ENCODE assay signal across 8 cellular contexts in the genomic region with DNA sequence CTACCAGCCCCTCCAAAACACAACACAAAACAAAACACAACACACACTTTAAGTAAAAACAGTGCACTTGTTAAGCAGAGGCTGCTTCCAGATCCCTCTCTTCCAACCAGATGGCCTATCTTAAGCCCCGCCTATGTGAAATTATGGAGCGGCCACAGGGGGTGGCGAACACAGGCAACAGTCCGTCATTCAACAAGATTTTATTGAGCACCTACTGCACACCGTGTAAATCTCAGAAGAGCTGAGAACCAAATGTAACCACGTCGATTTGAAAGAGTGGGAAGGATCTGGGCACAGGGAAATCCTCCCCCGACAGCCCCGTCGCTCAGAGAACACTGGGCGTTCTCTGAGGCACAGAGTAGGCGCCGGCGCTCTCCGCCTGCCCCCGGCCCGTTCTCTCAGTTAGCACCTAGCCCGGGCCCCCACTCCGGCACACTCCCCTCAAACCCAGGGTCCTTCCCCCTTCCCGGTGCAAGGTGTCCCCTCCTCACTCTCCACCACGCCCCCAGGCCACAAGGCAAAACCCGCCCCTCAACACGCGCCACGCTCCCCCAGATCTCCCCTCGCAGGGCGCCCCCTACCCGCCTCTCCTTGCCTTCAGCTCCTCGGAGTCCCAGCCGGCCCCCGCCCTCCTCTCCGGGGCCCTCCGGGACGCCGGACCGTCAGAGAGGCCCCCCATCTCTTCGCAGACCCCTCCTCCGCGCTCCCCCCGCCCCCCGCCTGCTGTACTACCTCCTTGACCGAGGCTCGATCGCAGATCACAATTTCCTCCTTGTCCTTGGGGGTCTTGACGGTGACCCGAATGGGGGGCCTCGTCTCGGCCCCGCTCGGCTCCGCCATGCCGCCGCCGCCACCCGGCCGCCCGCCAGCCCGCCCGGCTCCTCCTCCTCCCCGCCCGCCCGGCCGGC. TPM values are rescaled to one million over a fixed set of nuclear protein-coding genes. Genes with fewer than 3 reads are reported as not detected.
DNase-seq lines count a peak whose midpoint lies in the region; ATAC-seq, FAIRE-seq and TF ChIP-seq lines count a peak whose summit lies in the region.

No MANE protein-coding gene starts in this region.

- H3K36me3 ChIP-seq in endothelial cell of umbilical vein (ENCODE audit: control insufficient read depth in 2 of 2, extremely low read depth in 1 of 2, insufficient read depth in 2 of 2, low read length in 2 of 2): peaks cover 0 to 6% of the 10 kb centered on the region in 2 experiments
- peaks cover 13 to 20% of the 10 kb centered on the region in 2 donors for H3K36me3 ChIP-seq in mucosa of rectum (ENCODE audit: control insufficient read depth in 2 of 2, insufficient read depth in 2 of 2, low read length in 2 of 2)

- no TSS peak for BruUV-seq in endothelial cell of umbilical vein (replicated peaks; lab: Mats Ljungman, UMichigan)

- H3K9me3 ChIP-seq in endothelial cell of umbilical vein (replicated peaks; ENCODE audit: control insufficient read depth, insufficient read depth, low read length) (no peaks in the 10 kb centered on the region), mucosa of rectum (ENCODE audit: control insufficient read depth in 2 of 2, low read length in 2 of 2) (no peaks in the 10 kb centered on the region)

- TF ChIP-seq POLR2A in endothelial cell of umbilical vein (IDR thresholded peaks at IDR 0.05; ENCODE audit: low read depth, low read length): no peak

- H3K4me3 ChIP-seq in endothelial cell of umbilical vein (replicated peaks in 1 of 3; ENCODE audit: insufficient read depth in 1 of 3, low read depth in 1 of 3, low read length in 3 of 3) (peak overlapping the region; percentile 74 to 90 (median 78)), mucosa of rectum (ENCODE audit: low read length in 2 of 2) (peak overlapping the region; percentile 77 to 80)

- dilution Hi-C loops in endothelial cell of umbilical vein (cut with MboI; ENCODE audit: extremely low pct_ligation_motif_present, low sequenced_read_pairs): no loop called here

- H2AFZ ChIP-seq in endothelial cell of umbilical vein (ENCODE audit: low read depth, low read length): peak overlapping the region; percentile 83

- intact Hi-C loops in endothelial cell of umbilical vein (cut with micrococcal nuclease): loop anchor here (1.0 kb wide), 1 partner anchor 113 kb away; no protein-coding TSS in a partner anchor

- H3K27ac ChIP-seq in endothelial cell of umbilical vein (ENCODE audit: insufficient read depth, low read depth, low read length) (peak overlapping the region; percentile 7), mucosa of rectum (ENCODE audit: low read depth in 2 of 2, low read length in 2 of 2) (peak overlapping the region in 1 of 2 donors; percentile 61)

- POLR2A ChIA-PET in endothelial cell of umbilical vein (lab: Charles Lee): no interaction called here

- H3K9me1 ChIP-seq in endothelial cell of umbilical vein (replicated peaks; ENCODE audit: control insufficient read depth, extremely low read depth, insufficient read depth, low read length): no peaks in the 10 kb centered on the region

- CTCF ChIA-PET in endothelial cell of umbilical vein (lab: Charles Lee): interaction anchor here (0.8 to 1.8 kb wide), 13 partner anchors 8 to 141 kb away, joined by 3 to 9 read pairs (median 4); a partner anchor contains a TSS

- no peaks in the 10 kb centered on the region for H4K20me1 ChIP-seq in endothelial cell of umbilical vein (replicated peaks; ENCODE audit: control insufficient read depth, extremely low read depth, insufficient read depth, low read length)

- peak overlapping the region; percentile 77 for H3K4me2 ChIP-seq in endothelial cell of umbilical vein (ENCODE audit: insufficient read depth, low read length)

- H3K4me1 ChIP-seq in endothelial cell of umbilical vein (ENCODE audit: control insufficient read depth, extremely low read depth, insufficient read depth, low read length): peaks cover 23% of the 10 kb centered on the region
- peaks cover 8 to 9% of the 10 kb centered on the region in 2 donors for H3K4me1 ChIP-seq in mucosa of rectum (ENCODE audit: control insufficient read depth in 2 of 2, insufficient read depth in 2 of 2, low read length in 2 of 2)

- TF ChIP-seq CTCF in endothelial cell of umbilical vein (IDR thresholded peaks at IDR 0.05; ENCODE audit: extremely low read depth in 1 of 2, insufficient read depth in 1 of 2, low read depth in 1 of 2, low read length in 2 of 2): peak; percentile 19 to 63

- H3K9ac ChIP-seq in endothelial cell of umbilical vein (replicated peaks; ENCODE audit: extremely low read depth, insufficient read depth, low read length) (peak overlapping the region; percentile 56), mucosa of rectum (ENCODE audit: low read depth in 1 of 2, low read length in 2 of 2) (peak overlapping the region; percentile 9 to 66)

- ATAC-seq in HG03139 (IDR thresholded peaks at IDR 0.05; ENCODE audit: unreplicated experiment) (peak; percentile 4), HG03108 (IDR thresholded peaks at IDR 0.05; ENCODE audit: unreplicated experiment) (no peak)

- peak; percentile 77 for FAIRE-seq in endothelial cell of umbilical vein (lab: Jason Lieb, UNC)

- H3K79me2 ChIP-seq in endothelial cell of umbilical vein (ENCODE audit: control insufficient read depth, insufficient read depth, low read length): peaks cover 19% of the 10 kb centered on the region

- H3K27me3 ChIP-seq in endothelial cell of umbilical vein (ENCODE audit: control insufficient read depth in 2 of 2, insufficient read depth in 2 of 2, low read length in 2 of 2) (no peaks in the 10 kb centered on the region), mucosa of rectum (ENCODE audit: control insufficient read depth in 2 of 2, insufficient read depth in 2 of 2, low read length in 2 of 2) (no peaks in the 10 kb centered on the region)

- peak; percentile 63 for DNase-seq in Caki2 (ENCODE audit: low read depth)
- peak; percentile 18 for DNase-seq in NOMO-1 treated with dmso at 0.1 percent for 144 hours (lab: John Stamatoyannopoulos, UW; ENCODE audit: unreplicated experiment)
- DNase-seq in activated CD8-positive, alpha-beta memory T cell treated with anti-CD3 and anti-CD28 coated beads, Interleukin-2, amount 50 U/mL, for 4 hours: peak; percentile 76
- peak; percentile 76 for DNase-seq in endothelial cell of umbilical vein (ENCODE audit: low read depth, low spot score)
- DNase-seq in stimulated activated CD8-positive, alpha-beta memory T cell treated with anti-CD3 and anti-CD28 coated beads, Interleukin-4, amount 100 ng/mL, for 4 hours (ENCODE audit: low read depth in 2 of 2, low spot score in 1 of 2): peak; percentile 35 to 55

- in situ Hi-C loops in Caki2 (cut with HindIII; ENCODE audit: low pct_unique_long_range_greater_than_20kb, low sequenced_read_pairs): no loop called here

RNA-seq across cellular contexts. Expression of a gene that starts 0.5 kb away (rescaled TPM):
- 12.4 and 36.6 TPM in 2 replicates for total RNA-seq in Caki2 (2014; rRNA removed; shearing (Covaris generic); ENCODE audit: low replicate concordance)
- total RNA-seq in endothelial cell of umbilical vein: 48.1 and 50.8 TPM in 2 replicates
- 50.5 and 53.6 TPM in 2 replicates for polyA plus RNA-seq in endothelial cell of umbilical vein
- polyA plus RNA-seq in endothelial cell of umbilical vein (2011; cell fraction: cytosol; rRNA removed): 35.4 and 37.2 TPM in 2 replicates
- 69.3 and 71.6 TPM in 2 replicates for polyA plus RNA-seq in endothelial cell of umbilical vein (2011; cell fraction: nucleus; rRNA removed)
- 33.9 and 41.1 TPM in 2 replicates for polyA plus RNA-seq in endothelial cell of umbilical vein (2012)
- 56.5 and 63.4 TPM in 2 replicates for polyA minus RNA-seq in endothelial cell of umbilical vein
- polyA minus RNA-seq in endothelial cell of umbilical vein (2011; cell fraction: cytosol; rRNA and poly(A)+ RNA removed): 33.5 TPM
- 22.3 and 29.8 TPM in 2 replicates for polyA minus RNA-seq in endothelial cell of umbilical vein (2011; cell fraction: nucleus; rRNA and poly(A)+ RNA removed)

RNA-seq across cellular contexts. Expression of a gene that starts 1.5 kb away (rescaled TPM):
- total RNA-seq in Caki2 (2014; rRNA removed; shearing (Covaris generic); ENCODE audit: low replicate concordance): 14.3 and 28.3 TPM in 2 replicates
- total RNA-seq in endothelial cell of umbilical vein: 77.7 and 80.3 TPM in 2 replicates
- 136 and 145 TPM in 2 replicates for polyA plus RNA-seq in endothelial cell of umbilical vein
- 127 and 134 TPM in 2 replicates for polyA plus RNA-seq in endothelial cell of umbilical vein (2011; cell fraction: cytosol; rRNA removed)
- 26.3 and 33.6 TPM in 2 replicates for polyA plus RNA-seq in endothelial cell of umbilical vein (2011; cell fraction: nucleus; rRNA removed)
- polyA plus RNA-seq in endothelial cell of umbilical vein (2012): 80.8 and 89.4 TPM in 2 replicates
- 34.9 and 36.8 TPM in 2 replicates for polyA minus RNA-seq in endothelial cell of umbilical vein
- 31.1 TPM for polyA minus RNA-seq in endothelial cell of umbilical vein (2011; cell fraction: cytosol; rRNA and poly(A)+ RNA removed)
- polyA minus RNA-seq in endothelial cell of umbilical vein (2011; cell fraction: nucleus; rRNA and poly(A)+ RNA removed): 5.2 and 7.0 TPM in 2 replicates

RNA-seq across cellular contexts. Expression of a gene that starts 7.8 kb away (rescaled TPM):
- total RNA-seq in Caki2 (2014; rRNA removed; shearing (Covaris generic); ENCODE audit: low replicate concordance): not detected in 2 replicates
- not detected in 2 replicates for total RNA-seq in endothelial cell of umbilical vein
- polyA plus RNA-seq in endothelial cell of umbilical vein: not detected in 2 replicates
- polyA plus RNA-seq in endothelial cell of umbilical vein (2011; cell fraction: cytosol; rRNA removed): not detected in 2 replicates
- polyA plus RNA-seq in endothelial cell of umbilical vein (2011; cell fraction: nucleus; rRNA removed): not detected in 2 replicates
- not detected in 2 replicates for polyA plus RNA-seq in endothelial cell of umbilical vein (2012)
- polyA minus RNA-seq in endothelial cell of umbilical vein: 0.53 TPM in 1 of 2 replicates, not detected in the other
- not detected for polyA minus RNA-seq in endothelial cell of umbilical vein (2011; cell fraction: cytosol; rRNA and poly(A)+ RNA removed)
- not detected in 2 replicates for polyA minus RNA-seq in endothelial cell of umbilical vein (2011; cell fraction: nucleus; rRNA and poly(A)+ RNA removed)

RNA-seq across cellular contexts. Expression of a gene that starts 29.1 kb away (rescaled TPM):
- total RNA-seq in Caki2 (2014; rRNA removed; shearing (Covaris generic); ENCODE audit: low replicate concordance): 0.64 and 2.0 TPM in 2 replicates
- total RNA-seq in endothelial cell of umbilical vein: 23.6 and 26.6 TPM in 2 replicates
- polyA plus RNA-seq in endothelial cell of umbilical vein: 20.2 and 22.0 TPM in 2 replicates
- polyA plus RNA-seq in endothelial cell of umbilical vein (2011; cell fraction: cytosol; rRNA removed): 14.0 and 16.6 TPM in 2 replicates
- polyA plus RNA-seq in endothelial cell of umbilical vein (2011; cell fraction: nucleus; rRNA removed): 17.9 and 22.9 TPM in 2 replicates
- polyA plus RNA-seq in endothelial cell of umbilical vein (2012): 14.7 and 16.6 TPM in 2 replicates
- 26.8 and 30.9 TPM in 2 replicates for polyA minus RNA-seq in endothelial cell of umbilical vein
- 3.7 TPM for polyA minus RNA-seq in endothelial cell of umbilical vein (2011; cell fraction: cytosol; rRNA and poly(A)+ RNA removed)
- 10.9 and 12.6 TPM in 2 replicates for polyA minus RNA-seq in endothelial cell of umbilical vein (2011; cell fraction: nucleus; rRNA and poly(A)+ RNA removed)

RNA-seq across cellular contexts. Expression of a gene that starts 32.4 kb away (rescaled TPM):
- total RNA-seq in Caki2 (2014; rRNA removed; shearing (Covaris generic); ENCODE audit: low replicate concordance): 305 and 404 TPM in 2 replicates
- total RNA-seq in endothelial cell of umbilical vein: 339 and 362 TPM in 2 replicates
- polyA plus RNA-seq in endothelial cell of umbilical vein: 1,337 and 1,787 TPM in 2 replicates
- 1,307 and 1,533 TPM in 2 replicates for polyA plus RNA-seq in endothelial cell of umbilical vein (2011; cell fraction: cytosol; rRNA removed)
- polyA plus RNA-seq in endothelial cell of umbilical vein (2011; cell fraction: nucleus; rRNA removed): 531 and 557 TPM in 2 replicates
- polyA plus RNA-seq in endothelial cell of umbilical vein (2012): 362 and 401 TPM in 2 replicates
- polyA minus RNA-seq in endothelial cell of umbilical vein: 780 and 932 TPM in 2 replicates
- 99.6 TPM for polyA minus RNA-seq in endothelial cell of umbilical vein (2011; cell fraction: cytosol; rRNA and poly(A)+ RNA removed)
- polyA minus RNA-seq in endothelial cell of umbilical vein (2011; cell fraction: nucleus; rRNA and poly(A)+ RNA removed): 84.7 and 121 TPM in 2 replicates

Comparison
In these comparisons a context has a peak if more than half of its experiments do, and no peak if none do; other contexts are left out.
1. DNase-seq: peak in every context shown above with its lines; median percentile 76 in activated CD8-positive, alpha-beta memory T cell treated with anti-CD3 and anti-CD28 coated beads, Interleukin-2, amount 50 U/mL, for 4 hours; 76 in endothelial cell of umbilical vein; 63 in Caki2; 45 in stimulated activated CD8-positive, alpha-beta memory T cell treated with anti-CD3 and anti-CD28 coated beads, Interleukin-4, amount 100 ng/mL, for 4 hours; 18 in NOMO-1 treated with dmso at 0.1 percent for 144 hours.